Comparison of ENCODE assay signal across 11 cellular contexts in the genomic region with DNA sequence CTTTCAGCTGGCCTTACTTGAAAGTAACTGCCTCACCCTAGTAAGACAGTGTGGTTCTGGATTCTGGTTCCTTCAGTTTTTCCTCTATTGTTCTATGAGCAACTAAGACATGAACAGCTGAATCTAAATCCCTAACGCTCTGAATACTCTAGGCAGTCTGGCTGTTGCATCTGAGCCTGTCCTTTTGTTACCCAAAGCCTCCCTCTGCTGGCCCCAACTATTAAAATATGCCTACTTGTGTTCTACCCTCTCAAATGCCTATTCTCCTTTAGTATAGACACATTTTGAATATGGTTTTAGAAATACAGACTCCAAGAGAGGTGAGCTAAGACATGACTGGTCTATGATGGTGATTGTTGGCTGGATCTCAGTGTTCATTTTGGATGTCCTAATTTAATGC.
DNase-seq lines count a peak whose midpoint lies in the region; ATAC-seq and TF ChIP-seq lines count a peak whose summit lies in the region.
"Had no signal": no experiment of that assay in that cellular context is flagged by ENCODE, and none has a peak within 500 bp of the region (broad histone marks: within the 10 kb centered on the region; RNA-seq: fewer than 3 reads in every experiment).

No MANE protein-coding gene starts in this region.

- no peak overlapping the region for H3K4me3 ChIP-seq in right lobe of liver

- WGBS in right lobe of liver (ENCODE audit: insufficient coverage, low coverage, low lambda C conversion rate, missing lambda C conversion rate): 6% methylated on average over 1 of the region's 1 CpG

- peak; percentile 31 to 65 (median 54) for TF ChIP-seq CTCF in right lobe of liver (IDR thresholded peaks at IDR 0.05)

- peaks cover 0 to 4% (median 0%) of the 10 kb centered on the region in 4 donors for H3K4me1 ChIP-seq in right lobe of liver

- ATAC-seq in right lobe of liver: peak; percentile 98 to 100 (median 98)
- no peak for ATAC-seq in HG03520 (IDR thresholded peaks at IDR 0.05; ENCODE audit: unreplicated experiment)
- no peak for ATAC-seq in GM18867 (IDR thresholded peaks at IDR 0.05; ENCODE audit: unreplicated experiment)
- ATAC-seq: Panc1 had no signal

- no peaks in the 10 kb centered on the region for H3K36me3 ChIP-seq in right lobe of liver

- peak; percentile 18 for DNase-seq in DMS114 treated with DMSO at 0.1 percent for 48 hours (lab: John Stamatoyannopoulos, UW; ENCODE audit: unreplicated experiment)
- DNase-seq in NCI-H2107 (lab: John Stamatoyannopoulos, UW): peak; percentile 26
- DNase-seq in cerebellar cortex (ENCODE audit: low spot score): peak; percentile 33
- peak in 1 of 3 donors; percentile 56 for DNase-seq in right lobe of liver
- no peak for DNase-seq in SIG-M5 (lab: John Stamatoyannopoulos, UW)
- DNase-seq in SW480 (ENCODE audit: low spot score): no peak
- DNase-seq: activated CD8-positive, alpha-beta memory T cell treated with anti-CD3 and anti-CD28 coated beads, Interleukin-2, amount 50 U/mL, for 4 hours; naive B cell had no signal

- no peaks in the 10 kb centered on the region for H3K27me3 ChIP-seq in right lobe of liver

- no peaks in the 10 kb centered on the region for H3K9me3 ChIP-seq in right lobe of liver

- H3K27ac ChIP-seq in right lobe of liver: no peak overlapping the region

- TF ChIP-seq POLR2A in right lobe of liver (IDR thresholded peaks at IDR 0.05): no peak

- intact Hi-C loops in right lobe of liver (cut with DNase I): no loop called here

Comparison
In these comparisons a context has a peak if more than half of its experiments do, and no peak if none do; other contexts are left out.
1. DNase-seq: peak in DMS114 treated with DMSO at 0.1 percent for 48 hours (single experiment), NCI-H2107 (single experiment) and cerebellar cortex (single experiment); none in SIG-M5 (single experiment) and SW480 (single experiment).
2. ATAC-seq: peak in right lobe of liver (4 of 4); none in HG03520 (single experiment) and GM18867 (single experiment).